Comparison of ENCODE assay signal across 11 cellular contexts in genomic region chr18:44715245-44715644, GRCh38. TPM values are rescaled to one million over a fixed set of nuclear protein-coding genes. Genes with fewer than 3 reads are reported as not detected.
DNase-seq lines count a peak whose midpoint lies in the region; ATAC-seq and TF ChIP-seq lines count a peak whose summit lies in the region.
"Had no signal": no experiment of that assay in that cellular context is flagged by ENCODE, and none has a peak within 500 bp of the region (broad histone marks: within the 10 kb centered on the region; RNA-seq: fewer than 3 reads in every experiment).

No MANE protein-coding gene starts in this region.

- TF ChIP-seq POLR2A in sigmoid colon (IDR thresholded peaks at IDR 0.05): peak in 1 of 2 donors; percentile 23

- peak overlapping the region; percentile 53 for H3K4me3 ChIP-seq in adipocyte (ENCODE audit: low read length)
- H3K4me3 ChIP-seq in sigmoid colon: peak overlapping the region in 1 of 4 donors; percentile 6

- peak overlapping the region; percentile 83 to 88 (median 84) for H3K27ac ChIP-seq in sigmoid colon

- H3K36me3 ChIP-seq in adipocyte (ENCODE audit: control insufficient read depth, insufficient read depth, low read length, severe bottlenecking): no peaks in the 10 kb centered on the region
- peaks cover 0 to 7% (median 3%) of the 10 kb centered on the region in 4 donors for H3K36me3 ChIP-seq in sigmoid colon

- H3K9ac ChIP-seq in adipocyte (ENCODE audit: low read length): peak overlapping the region; percentile 66

- no peak for TF ChIP-seq CTCF in sigmoid colon (IDR thresholded peaks at IDR 0.05)

- intact Hi-C loops in sigmoid colon (cut with DNase I): no loop called here

- H3K27me3 ChIP-seq in adipocyte (replicated peaks; ENCODE audit: control insufficient read depth, insufficient read depth, low read length) (no peaks in the 10 kb centered on the region), sigmoid colon (no peaks in the 10 kb centered on the region)

- 80 to 86% methylated on average over 7 of the region's 7 CpGs for WGBS in sigmoid colon, 2 donors

- no peak for ATAC-seq in HG03565 (IDR thresholded peaks at IDR 0.05; ENCODE audit: unreplicated experiment)
- ATAC-seq: activated T-cell treated with anti-CD3 and anti-CD28 coated beads, Interleukin-2, amount 50 U/mL, for 72 hours had no signal

- peak; percentile 45 for DNase-seq in H4 (ENCODE audit: low spot score)
- peak; percentile 93 for DNase-seq in adipocyte (ENCODE audit: low read depth)
- peak; percentile 46 for DNase-seq in iPS-NIHi11 (ENCODE audit: low spot score)
- peak; percentile 93 for DNase-seq in sigmoid colon
- no peak for DNase-seq in GDM1 (lab: John Stamatoyannopoulos, UW)
- no peak for DNase-seq in DMS53 (lab: John Stamatoyannopoulos, UW)
- no peak for DNase-seq in OCI-M1 (lab: John Stamatoyannopoulos, UW)
- DNase-seq: activated T-cell treated with anti-CD3 and anti-CD28 coated beads, Interleukin-2, amount 50 U/mL, for 72 hours; RPMI8226; stimulated activated CD4-positive, alpha-beta T cell treated with anti-CD3 and anti-CD28 coated beads, Interleukin-1b, Interleukin-23, amount 100 ng/mL, for 48 hours had no signal

- H3K9me3 ChIP-seq in adipocyte (ENCODE audit: control insufficient read depth, low read length): no peaks in the 10 kb centered on the region
- no peaks in the 10 kb centered on the region for H3K9me3 ChIP-seq in sigmoid colon

- peak; percentile 56 to 85 (median 82) for TF ChIP-seq EP300 in sigmoid colon (IDR thresholded peaks at IDR 0.05)

- H3K4me1 ChIP-seq in adipocyte (ENCODE audit: control insufficient read depth, insufficient read depth, low read length) (peaks cover 30% of the 10 kb centered on the region), sigmoid colon (peaks cover 0 to 76% (median 59%) of the 10 kb centered on the region in 4 donors)

RNA-seq across cellular contexts. Expression of gene SETBP1, which starts 34.6 kb away (rescaled TPM):
- total RNA-seq in H4 (2014; rRNA removed; shearing (Covaris generic)): 2.7 and 3.6 TPM in 2 replicates
- total RNA-seq in sigmoid colon: 100 to 1,000 TPM in 1 of 4 donors, 10 to 100 TPM in 3; 67.9 to 100 (median 70.2) TPM
- 1 to 10 TPM in 2 of 3 donors, under 1 TPM in 1; 0.69 to 3.7 (median 1.2) TPM for polyA plus RNA-seq in sigmoid colon

Comparison
In these comparisons a context has a peak if more than half of its experiments do, and no peak if none do; other contexts are left out.
1. DNase-seq: peak in H4 (single experiment), adipocyte (single experiment), iPS-NIHi11 (single experiment) and sigmoid colon (single experiment); none in GDM1 (single experiment), DMS53 (single experiment) and OCI-M1 (single experiment).
2. RNA of gene SETBP1, which starts 34.6 kb away (total RNA-seq): 67.9 to 100 TPM in sigmoid colon; 2.7 to 3.6 TPM in H4; every median in the first group is over 10 times any median in the second.